ENCODE assay signal across 31 cellular contexts in genomic region chr19:5545984-5546383, GRCh38. TPM values are rescaled to one million over a fixed set of nuclear protein-coding genes. Genes with fewer than 3 reads are reported as not detected.
"Had no signal": no experiment of that assay in that cellular context is flagged by ENCODE, and none has a peak within 500 bp of the region (broad histone marks: within the 10 kb centered on the region; RNA-seq: fewer than 3 reads in every experiment).

No MANE protein-coding gene starts in this region.

- H3K4me3 ChIP-seq: colonic mucosa, esophagus muscularis mucosa, gastroesophageal sphincter, heart left ventricle, hepatocyte, lung, mucosa of descending colon, psoas muscle, sigmoid colon, spleen, stomach, thyroid gland, vagina had no signal

- H3K4me1 ChIP-seq: colonic mucosa, esophagus muscularis mucosa, foreskin keratinocyte, gastroesophageal sphincter, heart left ventricle, psoas muscle, sigmoid colon, spleen, stomach, thyroid gland, vagina had no signal

- H3K27ac Mint-ChIP-seq: dendritic cell treated with granulocyte-macrophage colony-stimulating factor and Interleukin-4, amounts not matched to agents 40 ng/mL and 50 ng/mL, for 4 days; endodermal cell; mesothelial cell of epicardium; natural killer cell treated with Interleukin-12 subunit alpha and Interleukin-12 subunit beta and Interleukin-15 and Interleukin-18, amount 100 ng/mL, for 72 hours had no signal

- FAIRE-seq: kidney had no signal

- H3K9me3 Mint-ChIP-seq: dendritic cell treated with granulocyte-macrophage colony-stimulating factor and Interleukin-4, amounts not matched to agents 40 ng/mL and 50 ng/mL, for 4 days; endodermal cell; mesothelial cell of epicardium; natural killer cell treated with Interleukin-12 subunit alpha and Interleukin-12 subunit beta and Interleukin-15 and Interleukin-18, amount 100 ng/mL, for 72 hours; neural crest cell had no signal

- H3K4me3 Mint-ChIP-seq: dendritic cell treated with granulocyte-macrophage colony-stimulating factor and Interleukin-4, amounts not matched to agents 40 ng/mL and 50 ng/mL, for 4 days; endodermal cell; mesothelial cell of epicardium; naive B cell; natural killer cell treated with Interleukin-12 subunit alpha and Interleukin-12 subunit beta and Interleukin-15 and Interleukin-18, amount 100 ng/mL, for 72 hours; neural crest cell had no signal

- H3K36me3 Mint-ChIP-seq: mesothelial cell of epicardium; naive B cell; natural killer cell treated with Interleukin-12 subunit alpha and Interleukin-12 subunit beta and Interleukin-15 and Interleukin-18, amount 100 ng/mL, for 72 hours had no signal

- H3K4me2 ChIP-seq: hepatocyte had no signal

- H3K4me1 Mint-ChIP-seq: mesothelial cell of epicardium, naive B cell had no signal

- DNase-seq: colonic mucosa; effector CD8-positive, alpha-beta T cell; endodermal cell; foreskin keratinocyte; heart left ventricle; kidney; mesenchymal stem cell; mucosa of descending colon; naive B cell; nucleus accumbens; psoas muscle; sigmoid colon; spleen; stimulated activated naive CD4-positive, alpha-beta T cell treated with Interleukin-2 at 50 U/mL for 16 hours; stomach; thyroid gland; trophoblast cell had no signal

- H3K9me3 ChIP-seq: colonic mucosa, esophagus muscularis mucosa, gastroesophageal sphincter, heart left ventricle, mucosa of descending colon, psoas muscle, sigmoid colon, spleen, stomach, thyroid gland, vagina had no signal

- H3K27ac ChIP-seq: colonic mucosa, epithelial cell of prostate, esophagus muscularis mucosa, foreskin keratinocyte, gastroesophageal sphincter, heart left ventricle, hepatocyte, psoas muscle, sigmoid colon, spleen, stomach, thyroid gland, vagina had no signal

- H3K27me3 ChIP-seq: colonic mucosa, esophagus muscularis mucosa, foreskin keratinocyte, gastroesophageal sphincter, hepatocyte, sigmoid colon, stomach, thyroid gland, vagina had no signal

- H2AFZ ChIP-seq: hepatocyte had no signal

- ATAC-seq: foreskin keratinocyte, gastroesophageal sphincter, heart left ventricle, left lobe of liver, mucosa of descending colon, psoas muscle, right cardiac atrium had no signal

- H3K36me3 ChIP-seq: colonic mucosa, esophagus muscularis mucosa, gastroesophageal sphincter, heart left ventricle, sigmoid colon, spleen, stomach, thyroid gland, vagina had no signal

RNA-seq across cellular contexts. Expression of gene TINCR, which starts 21.8 kb away (rescaled TPM):
- total RNA-seq: left lobe of liver, renal cortical epithelial cell, skeletal muscle tissue, thyroid gland had no signal
